1 cellular context compared by ENCODE assay signal in the genomic region with DNA sequence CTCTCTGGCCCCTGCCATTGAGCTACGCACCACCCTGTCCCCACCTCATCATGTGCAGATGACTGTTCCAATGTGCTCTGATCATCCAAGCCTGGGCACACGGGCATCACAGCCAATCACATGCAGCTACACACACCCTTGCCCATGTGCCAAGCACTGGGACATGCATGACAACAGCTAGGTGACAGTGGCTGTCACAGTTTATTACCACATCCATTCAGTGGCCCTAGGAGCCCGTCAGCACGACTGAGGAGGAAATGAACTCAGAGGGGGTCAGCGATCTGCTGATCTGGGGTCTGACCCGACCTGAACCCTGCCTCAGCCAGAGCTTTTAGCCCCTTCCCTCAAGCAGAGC.
TF ChIP-seq lines count a peak whose summit lies in the region.

No MANE protein-coding gene starts in this region.

TF ChIP-seq in GM23338, 12 proteins besides CTCF, POLR2A, EP300 and RAD21 (continued from another document):
- TF ChIP-seq, protein P1, sequence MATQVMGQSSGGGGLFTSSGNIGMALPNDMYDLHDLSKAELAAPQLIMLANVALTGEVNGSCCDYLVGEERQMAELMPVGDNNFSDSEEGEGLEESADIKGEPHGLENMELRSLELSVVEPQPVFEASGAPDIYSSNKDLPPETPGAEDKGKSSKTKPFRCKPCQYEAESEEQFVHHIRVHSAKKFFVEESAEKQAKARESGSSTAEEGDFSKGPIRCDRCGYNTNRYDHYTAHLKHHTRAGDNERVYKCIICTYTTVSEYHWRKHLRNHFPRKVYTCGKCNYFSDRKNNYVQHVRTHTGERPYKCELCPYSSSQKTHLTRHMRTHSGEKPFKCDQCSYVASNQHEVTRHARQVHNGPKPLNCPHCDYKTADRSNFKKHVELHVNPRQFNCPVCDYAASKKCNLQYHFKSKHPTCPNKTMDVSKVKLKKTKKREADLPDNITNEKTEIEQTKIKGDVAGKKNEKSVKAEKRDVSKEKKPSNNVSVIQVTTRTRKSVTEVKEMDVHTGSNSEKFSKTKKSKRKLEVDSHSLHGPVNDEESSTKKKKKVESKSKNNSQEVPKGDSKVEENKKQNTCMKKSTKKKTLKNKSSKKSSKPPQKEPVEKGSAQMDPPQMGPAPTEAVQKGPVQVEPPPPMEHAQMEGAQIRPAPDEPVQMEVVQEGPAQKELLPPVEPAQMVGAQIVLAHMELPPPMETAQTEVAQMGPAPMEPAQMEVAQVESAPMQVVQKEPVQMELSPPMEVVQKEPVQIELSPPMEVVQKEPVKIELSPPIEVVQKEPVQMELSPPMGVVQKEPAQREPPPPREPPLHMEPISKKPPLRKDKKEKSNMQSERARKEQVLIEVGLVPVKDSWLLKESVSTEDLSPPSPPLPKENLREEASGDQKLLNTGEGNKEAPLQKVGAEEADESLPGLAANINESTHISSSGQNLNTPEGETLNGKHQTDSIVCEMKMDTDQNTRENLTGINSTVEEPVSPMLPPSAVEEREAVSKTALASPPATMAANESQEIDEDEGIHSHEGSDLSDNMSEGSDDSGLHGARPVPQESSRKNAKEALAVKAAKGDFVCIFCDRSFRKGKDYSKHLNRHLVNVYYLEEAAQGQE (IDR thresholded peaks at IDR 0.05; ENCODE audit: unreplicated experiment) = no peak
- no peak for TF ChIP-seq STAT1 (IDR thresholded peaks at IDR 0.05; ENCODE audit: unreplicated experiment)
- no peak for TF ChIP-seq ZNF114 (CRISPR knock-in tag; IDR thresholded peaks at IDR 0.05)
- no peak for TF ChIP-seq ZNF331 (CRISPR knock-in tag; IDR thresholded peaks at IDR 0.05; ENCODE audit: low read depth)
- TF ChIP-seq, protein P2, sequence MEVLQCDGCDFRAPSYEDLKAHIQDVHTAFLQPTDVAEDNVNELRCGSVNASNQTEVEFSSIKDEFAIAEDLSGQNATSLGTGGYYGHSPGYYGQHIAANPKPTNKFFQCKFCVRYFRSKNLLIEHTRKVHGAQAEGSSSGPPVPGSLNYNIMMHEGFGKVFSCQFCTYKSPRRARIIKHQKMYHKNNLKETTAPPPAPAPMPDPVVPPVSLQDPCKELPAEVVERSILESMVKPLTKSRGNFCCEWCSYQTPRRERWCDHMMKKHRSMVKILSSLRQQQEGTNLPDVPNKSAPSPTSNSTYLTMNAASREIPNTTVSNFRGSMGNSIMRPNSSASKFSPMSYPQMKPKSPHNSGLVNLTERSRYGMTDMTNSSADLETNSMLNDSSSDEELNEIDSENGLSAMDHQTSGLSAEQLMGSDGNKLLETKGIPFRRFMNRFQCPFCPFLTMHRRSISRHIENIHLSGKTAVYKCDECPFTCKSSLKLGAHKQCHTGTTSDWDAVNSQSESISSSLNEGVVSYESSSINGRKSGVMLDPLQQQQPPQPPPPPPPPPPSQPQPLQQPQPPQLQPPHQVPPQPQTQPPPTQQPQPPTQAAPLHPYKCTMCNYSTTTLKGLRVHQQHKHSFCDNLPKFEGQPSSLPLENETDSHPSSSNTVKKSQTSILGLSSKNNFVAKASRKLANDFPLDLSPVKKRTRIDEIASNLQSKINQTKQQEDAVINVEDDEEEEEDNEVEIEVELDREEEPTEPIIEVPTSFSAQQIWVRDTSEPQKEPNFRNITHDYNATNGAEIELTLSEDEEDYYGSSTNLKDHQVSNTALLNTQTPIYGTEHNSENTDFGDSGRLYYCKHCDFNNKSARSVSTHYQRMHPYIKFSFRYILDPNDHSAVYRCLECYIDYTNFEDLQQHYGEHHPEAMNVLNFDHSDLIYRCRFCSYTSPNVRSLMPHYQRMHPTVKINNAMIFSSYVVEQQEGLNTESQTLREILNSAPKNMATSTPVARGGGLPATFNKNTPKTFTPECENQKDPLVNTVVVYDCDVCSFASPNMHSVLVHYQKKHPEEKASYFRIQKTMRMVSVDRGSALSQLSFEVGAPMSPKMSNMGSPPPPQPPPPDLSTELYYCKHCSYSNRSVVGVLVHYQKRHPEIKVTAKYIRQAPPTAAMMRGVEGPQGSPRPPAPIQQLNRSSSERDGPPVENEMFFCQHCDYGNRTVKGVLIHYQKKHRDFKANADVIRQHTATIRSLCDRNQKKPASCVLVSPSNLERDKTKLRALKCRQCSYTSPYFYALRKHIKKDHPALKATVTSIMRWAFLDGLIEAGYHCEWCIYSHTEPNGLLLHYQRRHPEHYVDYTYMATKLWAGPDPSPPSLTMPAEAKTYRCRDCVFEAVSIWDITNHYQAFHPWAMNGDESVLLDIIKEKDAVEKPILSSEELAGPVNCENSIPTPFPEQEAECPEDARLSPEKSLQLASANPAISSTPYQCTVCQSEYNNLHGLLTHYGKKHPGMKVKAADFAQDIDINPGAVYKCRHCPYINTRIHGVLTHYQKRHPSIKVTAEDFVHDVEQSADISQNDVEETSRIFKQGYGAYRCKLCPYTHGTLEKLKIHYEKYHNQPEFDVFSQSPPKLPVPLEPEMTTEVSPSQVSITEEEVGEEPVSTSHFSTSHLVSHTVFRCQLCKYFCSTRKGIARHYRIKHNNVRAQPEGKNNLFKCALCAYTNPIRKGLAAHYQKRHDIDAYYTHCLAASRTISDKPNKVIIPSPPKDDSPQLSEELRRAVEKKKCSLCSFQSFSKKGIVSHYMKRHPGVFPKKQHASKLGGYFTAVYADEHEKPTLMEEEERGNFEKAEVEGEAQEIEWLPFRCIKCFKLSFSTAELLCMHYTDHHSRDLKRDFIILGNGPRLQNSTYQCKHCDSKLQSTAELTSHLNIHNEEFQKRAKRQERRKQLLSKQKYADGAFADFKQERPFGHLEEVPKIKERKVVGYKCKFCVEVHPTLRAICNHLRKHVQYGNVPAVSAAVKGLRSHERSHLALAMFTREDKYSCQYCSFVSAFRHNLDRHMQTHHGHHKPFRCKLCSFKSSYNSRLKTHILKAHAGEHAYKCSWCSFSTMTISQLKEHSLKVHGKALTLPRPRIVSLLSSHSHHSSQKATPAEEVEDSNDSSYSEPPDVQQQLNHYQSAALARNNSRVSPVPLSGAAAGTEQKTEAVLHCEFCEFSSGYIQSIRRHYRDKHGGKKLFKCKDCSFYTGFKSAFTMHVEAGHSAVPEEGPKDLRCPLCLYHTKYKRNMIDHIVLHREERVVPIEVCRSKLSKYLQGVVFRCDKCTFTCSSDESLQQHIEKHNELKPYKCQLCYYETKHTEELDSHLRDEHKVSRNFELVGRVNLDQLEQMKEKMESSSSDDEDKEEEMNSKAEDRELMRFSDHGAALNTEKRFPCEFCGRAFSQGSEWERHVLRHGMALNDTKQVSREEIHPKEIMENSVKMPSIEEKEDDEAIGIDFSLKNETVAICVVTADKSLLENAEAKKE (CRISPR knock-in tag; IDR thresholded peaks at IDR 0.05) = no peak
- TF ChIP-seq, protein P3, sequence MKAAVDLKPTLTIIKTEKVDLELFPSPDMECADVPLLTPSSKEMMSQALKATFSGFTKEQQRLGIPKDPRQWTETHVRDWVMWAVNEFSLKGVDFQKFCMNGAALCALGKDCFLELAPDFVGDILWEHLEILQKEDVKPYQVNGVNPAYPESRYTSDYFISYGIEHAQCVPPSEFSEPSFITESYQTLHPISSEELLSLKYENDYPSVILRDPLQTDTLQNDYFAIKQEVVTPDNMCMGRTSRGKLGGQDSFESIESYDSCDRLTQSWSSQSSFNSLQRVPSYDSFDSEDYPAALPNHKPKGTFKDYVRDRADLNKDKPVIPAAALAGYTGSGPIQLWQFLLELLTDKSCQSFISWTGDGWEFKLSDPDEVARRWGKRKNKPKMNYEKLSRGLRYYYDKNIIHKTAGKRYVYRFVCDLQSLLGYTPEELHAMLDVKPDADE (IDR thresholded peaks at IDR 0.05) = no peak
